ENCODE assay signal across 18 cellular contexts in the genomic region with DNA sequence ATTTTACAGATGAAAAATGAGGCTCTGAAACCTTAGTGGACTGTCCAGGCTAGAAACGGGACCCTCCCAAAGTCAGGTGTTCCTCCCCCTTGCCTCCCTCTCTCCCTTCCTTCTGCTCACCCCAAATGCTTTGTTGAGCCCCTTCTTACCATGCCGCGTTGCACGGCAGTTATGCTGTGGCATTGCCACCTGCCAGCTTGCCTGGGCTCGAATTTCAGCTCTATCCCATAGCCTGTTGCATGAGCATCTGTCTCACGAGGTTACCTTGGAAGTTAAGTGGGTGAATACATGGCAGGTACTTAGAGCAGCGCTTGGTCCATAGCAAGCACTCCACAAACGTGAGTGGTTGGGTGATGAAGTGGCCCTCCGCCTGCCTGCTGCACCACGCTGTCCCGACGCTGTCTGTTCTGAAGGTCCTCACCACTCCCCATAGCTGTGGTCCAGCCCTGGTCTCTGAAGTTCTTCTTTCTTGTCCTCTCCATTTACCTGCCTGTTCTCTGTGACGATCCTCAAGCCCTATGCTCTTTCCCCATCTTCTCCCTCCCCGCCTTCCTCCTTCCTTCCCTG.
DNase-seq lines count a peak whose midpoint lies in the region; ATAC-seq and TF ChIP-seq lines count a peak whose summit lies in the region.
"Had no signal": no experiment of that assay in that cellular context is flagged by ENCODE, and none has a peak within 500 bp of the region (broad histone marks: within the 10 kb centered on the region; RNA-seq: fewer than 3 reads in every experiment).

No MANE protein-coding gene starts in this region.

- H3K27me3 Mint-ChIP-seq in activated naive CD4-positive, alpha-beta T cell treated with anti-CD3 and anti-CD28 coated beads for 36 hours (ENCODE audit: low read depth), result peaks cover 6% of the 10 kb centered on the region

- H3K9me3 ChIP-seq in right atrium auricular region, result no peaks in the 10 kb centered on the region
- H3K9me3 ChIP-seq: body of pancreas, left lung had no signal

- no peak for TF ChIP-seq CTCF in right atrium auricular region (IDR thresholded peaks at IDR 0.05)

- H3K4me1 Mint-ChIP-seq in activated naive CD4-positive, alpha-beta T cell treated with anti-CD3 and anti-CD28 coated beads for 36 hours (ENCODE audit: low read depth), result no peaks in the 10 kb centered on the region

- H3K36me3 Mint-ChIP-seq in activated naive CD4-positive, alpha-beta T cell treated with anti-CD3 and anti-CD28 coated beads for 36 hours (ENCODE audit: low read depth), result no peaks in the 10 kb centered on the region
- H3K36me3 Mint-ChIP-seq: naive thymus-derived CD4-positive, alpha-beta T cell had no signal

- H3K4me1 ChIP-seq in right atrium auricular region, result peaks cover 0 to 73% of the 10 kb centered on the region in 2 donors

- no peak overlapping the region for H3K4me3 ChIP-seq in right atrium auricular region
- H3K4me3 ChIP-seq: body of pancreas, left lung had no signal

- peak overlapping the region; percentile 58 to 77 for H3K27ac ChIP-seq in right atrium auricular region
- H3K27ac ChIP-seq: body of pancreas had no signal

- intact Hi-C loops in activated naive CD4-positive, alpha-beta T cell treated with anti-CD3 and anti-CD28 coated beads for 36 hours (cut with micrococcal nuclease), result no loop called here

- ATAC-seq in GM18502 (IDR thresholded peaks at IDR 0.05; ENCODE audit: poor library complexity, unreplicated experiment), result no peak
- no peak for ATAC-seq in GM21360 (IDR thresholded peaks at IDR 0.05; ENCODE audit: unreplicated experiment)
- ATAC-seq: body of pancreas, T-helper 17 cell had no signal

- no peaks in the 10 kb centered on the region for H3K36me3 ChIP-seq in right atrium auricular region
- H3K36me3 ChIP-seq: left lung had no signal

- H3K4me3 Mint-ChIP-seq in activated naive CD4-positive, alpha-beta T cell treated with anti-CD3 and anti-CD28 coated beads for 36 hours, result no peak overlapping the region
- H3K4me3 Mint-ChIP-seq: naive thymus-derived CD4-positive, alpha-beta T cell; T-helper 17 cell had no signal

- H3K27ac Mint-ChIP-seq in activated naive CD4-positive, alpha-beta T cell treated with anti-CD3 and anti-CD28 coated beads for 36 hours, result no peak overlapping the region
- H3K27ac Mint-ChIP-seq: naive thymus-derived CD4-positive, alpha-beta T cell; T-helper 17 cell had no signal

- DNase-seq in COLO668 (lab: John Stamatoyannopoulos, UW; ENCODE audit: unreplicated experiment) (peak; percentile 75), NCI-H1436 treated with DMSO at 0.1 percent for 48 hours (lab: John Stamatoyannopoulos, UW) (peak; percentile 86), NCI-H69 (lab: John Stamatoyannopoulos, UW) (peak; percentile 82), right atrium auricular region (ENCODE audit: low spot score) (no peak), middle frontal gyrus (ENCODE audit: extremely low spot score, low spot score) (no peak)
- DNase-seq in activated naive CD4-positive, alpha-beta T cell treated with anti-CD3 and anti-CD28 coated beads for 36 hours, result no peak
- DNase-seq: activated CD8-positive, alpha-beta memory T cell treated with anti-CD3 and anti-CD28 coated beads, Interleukin-2, amount 50 U/mL, for 48 hours; activated naive CD4-positive, alpha-beta T cell treated with Interleukin-2 at 50 U/mL for 16 hours; body of pancreas; GF-D8; Karpas-422; left lung; naive thymus-derived CD4-positive, alpha-beta T cell; NCI-H446 treated with DMSO at 0.1 percent for 48 hours; stimulated activated CD4-positive, alpha-beta T cell treated with anti-CD3 and anti-CD28 coated beads, Interleukin-15, amount 100 ng/mL, for 24 hours; T-helper 17 cell had no signal

- no peaks in the 10 kb centered on the region for H3K27me3 ChIP-seq in right atrium auricular region
- H3K27me3 ChIP-seq: body of pancreas had no signal

- CTCF ChIA-PET in activated naive CD4-positive, alpha-beta T cell treated with anti-CD3 and anti-CD28 coated beads for 36 hours (lab: Charles Lee), result no interaction called here

- no peaks in the 10 kb centered on the region for H3K9me3 Mint-ChIP-seq in activated naive CD4-positive, alpha-beta T cell treated with anti-CD3 and anti-CD28 coated beads for 36 hours
- H3K9me3 Mint-ChIP-seq: naive thymus-derived CD4-positive, alpha-beta T cell had no signal

Comparison
In these comparisons a context has a peak if more than half of its experiments do, and no peak if none do; other contexts are left out.
1. DNase-seq: peak in COLO668 (single experiment), NCI-H1436 treated with DMSO at 0.1 percent for 48 hours (single experiment) and NCI-H69 (single experiment); none in right atrium auricular region (single experiment), middle frontal gyrus (single experiment) and activated naive CD4-positive, alpha-beta T cell treated with anti-CD3 and anti-CD28 coated beads for 36 hours (single experiment).